2 cellular contexts compared by ENCODE assay signal in the genomic region with DNA sequence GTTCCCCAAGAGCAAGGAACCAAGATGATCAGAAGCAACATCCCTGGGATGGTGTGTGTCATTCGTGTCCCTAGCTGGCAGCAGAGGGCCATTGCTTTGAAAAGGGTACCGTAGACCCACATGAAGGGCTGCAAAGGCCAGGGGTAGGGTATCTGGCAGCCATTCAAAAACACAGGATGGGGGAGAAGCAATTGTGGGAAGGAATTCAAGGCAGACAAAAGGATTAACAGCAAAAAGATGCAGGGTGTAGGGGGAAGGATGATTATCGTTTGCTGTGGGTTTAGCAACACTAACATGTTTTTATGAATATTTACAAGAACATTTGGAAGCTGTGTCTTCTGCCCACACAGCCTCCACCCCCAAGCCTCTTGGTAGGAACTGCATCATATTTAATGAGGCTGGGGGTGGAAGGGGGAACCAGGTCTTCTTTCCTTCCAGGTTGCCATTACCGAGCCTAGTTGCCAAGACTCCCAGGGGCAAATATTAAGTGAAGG.
A peak's percentile ranks its signal among the peaks of the same experiment; 100 is the strongest.
TF ChIP-seq lines count a peak whose summit lies in the region.

No MANE protein-coding gene starts in this region.

TF ChIP-seq in HEK293, 187 proteins besides CTCF, POLR2A, EP300 and RAD21:
- TF ChIP-seq ZNF449 (tag by site-specific recombination; IDR thresholded peaks at IDR 0.05) = no peak
- TF ChIP-seq ZNF639 (tag by site-specific recombination; IDR thresholded peaks at IDR 0.05) = no peak
- peak; percentile 59; the same call in 1 of the 2 replicates for TF ChIP-seq EGR2 (tag by site-specific recombination; IDR thresholded peaks at IDR 0.05; ENCODE audit: low read depth)
- peak; percentile 57 for TF ChIP-seq ZFHX2 (tag by site-specific recombination; conservative IDR thresholded peaks at IDR 0.05)
- TF ChIP-seq HOXD13 (CRISPR knock-in tag; IDR thresholded peaks at IDR 0.05; ENCODE audit: borderline replicate concordance) = no peak

TF ChIP-seq in H1, 55 proteins besides CTCF, POLR2A, EP300 and RAD21:
- TF ChIP-seq MAFK (IDR thresholded peaks at IDR 0.05; ENCODE audit: low read depth, low read length) = no peak
- no peak for TF ChIP-seq HDAC2 (IDR thresholded peaks at IDR 0.05; ENCODE audit: borderline replicate concordance in 1 of 2, low read depth in 2 of 2, low read length in 2 of 2)
- TF ChIP-seq RXRA (IDR thresholded peaks at IDR 0.05; ENCODE audit: insufficient read depth, low read depth, low read length) = no peak
- no peak for TF ChIP-seq CHD2 (IDR thresholded peaks at IDR 0.05; ENCODE audit: low read length)
- TF ChIP-seq EZH2 (IDR thresholded peaks at IDR 0.05; ENCODE audit: low read depth, low read length, severe bottlenecking) = no peak
- TF ChIP-seq RBBP5 (IDR thresholded peaks at IDR 0.05; ENCODE audit: borderline replicate concordance, low read depth, low read length) = no peak
- no peak for TF ChIP-seq BCL11A (IDR thresholded peaks at IDR 0.05; ENCODE audit: low read depth in 2 of 2, low read length in 2 of 2)
